Comparison of ENCODE assay signal across 18 cellular contexts in genomic region chr9:132031467-132031866, GRCh38.
"Had no signal": no experiment of that assay in that cellular context is flagged by ENCODE, and none has a peak within 500 bp of the region (broad histone marks: within the 10 kb centered on the region; RNA-seq: fewer than 3 reads in every experiment).

No MANE protein-coding gene starts in this region.

- ATAC-seq: heart right ventricle, lower lobe of right lung, pancreas, right cardiac atrium had no signal

- H3K27me3 ChIP-seq: esophagus muscularis mucosa, heart right ventricle, pancreas, stomach had no signal

- DNase-seq: cortex of kidney; effector memory CD4-positive, alpha-beta T cell; heart right ventricle; hypothalamus; islet precursor cell; left ventricle myocardium inferior; lower lobe of right lung; occipital lobe; pancreas; right cardiac atrium; small intestine; stimulated activated CD4-positive, alpha-beta T cell treated with anti-CD3 and anti-CD28 coated beads, Interleukin-12 subunit alpha, Interleukin-12 subunit beta, amount 100 ng/mL, for 4 hours; stimulated activated naive CD4-positive, alpha-beta T cell; stomach; substantia nigra; trophoblast cell had no signal

- H3K9me3 ChIP-seq: esophagus muscularis mucosa, heart right ventricle, left ventricle myocardium inferior, lower lobe of right lung, pancreas, stomach had no signal

- H3K27ac ChIP-seq: epithelial cell of prostate, esophagus muscularis mucosa, heart right ventricle, left ventricle myocardium inferior, lower lobe of right lung, pancreas, stomach had no signal

- H3K36me3 ChIP-seq: esophagus muscularis mucosa, heart right ventricle, left ventricle myocardium inferior, lower lobe of right lung, pancreas, stomach had no signal

- H3K4me3 ChIP-seq: esophagus muscularis mucosa, heart right ventricle, left ventricle myocardium inferior, lower lobe of right lung, pancreas, stomach had no signal
